Comparison of ENCODE assay signal across 9 cellular contexts in genomic region chrX:66731398-66731797, GRCh38.
DNase-seq lines count a peak whose midpoint lies in the region; ATAC-seq and TF ChIP-seq lines count a peak whose summit lies in the region.
"Had no signal": no experiment of that assay in that cellular context is flagged by ENCODE, and none has a peak within 500 bp of the region (broad histone marks: within the 10 kb centered on the region; RNA-seq: fewer than 3 reads in every experiment).

No MANE protein-coding gene starts in this region.

- peak; percentile 49 for ATAC-seq in HG02678 (IDR thresholded peaks at IDR 0.05; ENCODE audit: unreplicated experiment)
- no peak for ATAC-seq in foreskin keratinocyte
- peak; percentile 61 for ATAC-seq in upper lobe of right lung
- ATAC-seq in sciatic nerve = no peak

- TF ChIP-seq CTCF in RWPE1 (conservative IDR thresholded peaks at IDR 0.05; ENCODE audit: low read depth) (peak; percentile 25), foreskin keratinocyte (conservative IDR thresholded peaks at IDR 0.05) (peak; percentile 51), upper lobe of right lung (IDR thresholded peaks at IDR 0.05) (peak; percentile 30)

- H3K9me3 ChIP-seq in upper lobe of right lung = no peaks in the 10 kb centered on the region

- no peaks in the 10 kb centered on the region for H3K36me3 ChIP-seq in upper lobe of right lung

- H3K4me1 ChIP-seq in foreskin keratinocyte = no peaks in the 10 kb centered on the region
- H3K4me1 ChIP-seq in upper lobe of right lung = no peaks in the 10 kb centered on the region

- H3K27me3 ChIP-seq in foreskin keratinocyte (no peaks in the 10 kb centered on the region), upper lobe of right lung (no peaks in the 10 kb centered on the region)

- DNase-seq in DMS 273 (lab: John Stamatoyannopoulos, UW; ENCODE audit: unreplicated experiment) = peak; percentile 59
- DNase-seq in DMS 273 treated with DMSO at 0.1 percent for 48 hours (lab: John Stamatoyannopoulos, UW) = no peak
- no peak for DNase-seq in RWPE1 (ENCODE audit: low spot score)
- DNase-seq in foreskin keratinocyte = peak in 1 of 2 donors; percentile 13
- DNase-seq in upper lobe of right lung = no peak
- no peak for DNase-seq in NCI-H1092 (lab: John Stamatoyannopoulos, UW)
- DNase-seq in sciatic nerve (ENCODE audit: low spot score) = no peak
- DNase-seq: activated B cell treated with CpG ODN at 0.5 μM for 24 hours had no signal

- POLR2A ChIA-PET in RWPE1 (lab: Yijun Ruan, JAX; ENCODE audit: low non-redundant PET) = no interaction called here

- intact Hi-C loops in upper lobe of right lung (cut with DNase I) (no loop called here), sciatic nerve (cut with DNase I) (no loop called here)

- H3K4me3 ChIP-seq in upper lobe of right lung = no peak overlapping the region

- H3K27ac ChIP-seq in RWPE1 (no peak overlapping the region), foreskin keratinocyte (no peak overlapping the region), upper lobe of right lung (no peak overlapping the region)

- CTCF ChIA-PET in RWPE1 (lab: Yijun Ruan, JAX) = no interaction called here

Comparison
In these comparisons a context has a peak if more than half of its experiments do, and no peak if none do; other contexts are left out.
1. ATAC-seq: peak in HG02678 (single experiment) and upper lobe of right lung (single experiment); none in foreskin keratinocyte (single experiment) and sciatic nerve (single experiment).
2. Peak in every context shown above with its lines, with median percentiles within 50 percentile points of each other: CTCF ChIP-seq.